In genomic region chr15:82043130-82043673, GRCh38 we compare ENCODE assay signal across 9 cellular contexts. TPM values are rescaled to one million over a fixed set of nuclear protein-coding genes. Genes with fewer than 3 reads are reported as not detected.
DNase-seq lines count a peak whose midpoint lies in the region; ATAC-seq and TF ChIP-seq lines count a peak whose summit lies in the region.
"Had no signal": no experiment of that assay in that cellular context is flagged by ENCODE, and none has a peak within 500 bp of the region (broad histone marks: within the 10 kb centered on the region; RNA-seq: fewer than 3 reads in every experiment).

No MANE protein-coding gene starts in this region.

- no peak for ATAC-seq in stimulated activated naive CD8-positive, alpha-beta T cell treated with anti-CD3 and anti-CD28 coated beads, Interleukin-15, Interleukin-2, amounts not matched to agents 100 U/mL and 50 U/mL, for 24 hours
- ATAC-seq in HG02678 (IDR thresholded peaks at IDR 0.05; ENCODE audit: unreplicated experiment) (no peak), GM21367 (IDR thresholded peaks at IDR 0.05; ENCODE audit: unreplicated experiment) (no peak)

- H3K56ac ChIP-seq in mesendoderm (ENCODE audit: low read length) = peak overlapping the region; percentile 47

- no peaks in the 10 kb centered on the region for H3K9me3 Mint-ChIP-seq in stimulated activated naive CD8-positive, alpha-beta T cell treated with anti-CD3 and anti-CD28 coated beads, Interleukin-15, Interleukin-2, amounts not matched to agents 100 ng/mL and 50 ng/mL, for 24 hours

- H3K79me1 ChIP-seq in mesendoderm (ENCODE audit: low read length) = peaks cover 2% of the 10 kb centered on the region

- no peak overlapping the region for H2AK5ac ChIP-seq in mesendoderm (ENCODE audit: low read length)

- H2BK5ac ChIP-seq in mesendoderm (ENCODE audit: low read length) = no peak overlapping the region

- DNase-seq in stimulated activated naive CD8-positive, alpha-beta T cell treated with anti-CD3 and anti-CD28 coated beads, Interleukin-15, Interleukin-2, amounts not matched to agents 100 U/mL and 50 U/mL, for 24 hours = no peak
- DNase-seq in astrocyte of the cerebellum (ENCODE audit: low read depth) (no peak), mesendoderm (peak; percentile 33), AG08396 (ENCODE audit: low spot score) (no peak)
- no peak for DNase-seq in effector CD4-positive, alpha-beta T cell

- H4K8ac ChIP-seq in mesendoderm (ENCODE audit: low read depth, low read length) = no peak overlapping the region

- no peak overlapping the region for H3K27ac ChIP-seq in mesendoderm (ENCODE audit: low read depth, low read length)
- H3K27ac ChIP-seq: cardiac muscle cell had no signal

- peak overlapping the region; percentile 27 for H3K9ac ChIP-seq in mesendoderm (ENCODE audit: low read length)

- H3K4me1 ChIP-seq in mesendoderm (ENCODE audit: control insufficient read depth, low read depth, low read length) = no peaks in the 10 kb centered on the region

- H3K27me3 Mint-ChIP-seq in stimulated activated naive CD8-positive, alpha-beta T cell treated with anti-CD3 and anti-CD28 coated beads, Interleukin-15, Interleukin-2, amounts not matched to agents 100 ng/mL and 50 ng/mL, for 24 hours = peaks cover 14% of the 10 kb centered on the region

- H3K27ac Mint-ChIP-seq in stimulated activated naive CD8-positive, alpha-beta T cell treated with anti-CD3 and anti-CD28 coated beads, Interleukin-15, Interleukin-2, amounts not matched to agents 100 ng/mL and 50 ng/mL, for 24 hours = no peak overlapping the region

- H3K4me3 ChIP-seq in astrocyte of the cerebellum (ENCODE audit: low read depth, low read length) = peak overlapping the region; percentile 86
- H3K4me3 ChIP-seq in mesendoderm (ENCODE audit: low read length) = no peak overlapping the region

- no CpG with 5 or more reads among the region's 47 CpGs for WGBS in mesendoderm (ENCODE audit: extremely low coverage, insufficient coverage, low lambda C conversion rate)

- in situ Hi-C loops in astrocyte of the cerebellum (cut with HindIII; ENCODE audit: low sequenced_read_pairs) = no loop called here

- H3K23ac ChIP-seq in mesendoderm (ENCODE audit: low read length) = no peak overlapping the region

- H2BK15ac ChIP-seq in mesendoderm (replicated peaks; ENCODE audit: low read depth) = no peak overlapping the region

- TF ChIP-seq CTCF in astrocyte of the cerebellum (IDR thresholded peaks at IDR 0.05; ENCODE audit: low read depth, low read length, missing control alignments) = no peak

- no peak overlapping the region for H2BK120ac ChIP-seq in mesendoderm (ENCODE audit: low read depth, low read length)

- H3K27me3 ChIP-seq in mesendoderm (ENCODE audit: insufficient read depth, low read length, poor library complexity) = peaks cover 2% of the 10 kb centered on the region

- H3K18ac ChIP-seq in mesendoderm (ENCODE audit: low read length) = no peak overlapping the region

- no peak overlapping the region for H4K5ac ChIP-seq in mesendoderm (ENCODE audit: low read length)

- peaks cover 3% of the 10 kb centered on the region for H3K36me3 Mint-ChIP-seq in stimulated activated naive CD8-positive, alpha-beta T cell treated with anti-CD3 and anti-CD28 coated beads, Interleukin-15, Interleukin-2, amounts not matched to agents 100 ng/mL and 50 ng/mL, for 24 hours (ENCODE audit: low read depth)

- no peaks in the 10 kb centered on the region for H3K36me3 ChIP-seq in mesendoderm (ENCODE audit: control insufficient read depth, insufficient read depth, low read length)
- H3K36me3 ChIP-seq: cardiac muscle cell had no signal

- H3K4me3 Mint-ChIP-seq in stimulated activated naive CD8-positive, alpha-beta T cell treated with anti-CD3 and anti-CD28 coated beads, Interleukin-15, Interleukin-2, amounts not matched to agents 100 ng/mL and 50 ng/mL, for 24 hours = peak overlapping the region; percentile 47

- no peaks in the 10 kb centered on the region for H3K79me2 ChIP-seq in mesendoderm (ENCODE audit: control insufficient read depth, insufficient read depth, low read length)

- peaks cover 15% of the 10 kb centered on the region for H3K4me1 Mint-ChIP-seq in stimulated activated naive CD8-positive, alpha-beta T cell treated with anti-CD3 and anti-CD28 coated beads, Interleukin-15, Interleukin-2, amounts not matched to agents 100 ng/mL and 50 ng/mL, for 24 hours (ENCODE audit: low read depth)

- H3K4ac ChIP-seq in mesendoderm (ENCODE audit: low read depth, low read length) = no peak overlapping the region

- peak overlapping the region; percentile 53 for H3K4me2 ChIP-seq in mesendoderm (ENCODE audit: low read length)

RNA-seq across cellular contexts. Expression of gene MEX3B, which starts 2.6 kb away (rescaled TPM):
- 3.3 TPM for polyA plus RNA-seq in mesendoderm (2013, experiment 1 of 2)
- 4.0 TPM for polyA plus RNA-seq in mesendoderm (2013, experiment 2 of 2)
